8 cellular contexts compared by ENCODE assay signal in the genomic region with DNA sequence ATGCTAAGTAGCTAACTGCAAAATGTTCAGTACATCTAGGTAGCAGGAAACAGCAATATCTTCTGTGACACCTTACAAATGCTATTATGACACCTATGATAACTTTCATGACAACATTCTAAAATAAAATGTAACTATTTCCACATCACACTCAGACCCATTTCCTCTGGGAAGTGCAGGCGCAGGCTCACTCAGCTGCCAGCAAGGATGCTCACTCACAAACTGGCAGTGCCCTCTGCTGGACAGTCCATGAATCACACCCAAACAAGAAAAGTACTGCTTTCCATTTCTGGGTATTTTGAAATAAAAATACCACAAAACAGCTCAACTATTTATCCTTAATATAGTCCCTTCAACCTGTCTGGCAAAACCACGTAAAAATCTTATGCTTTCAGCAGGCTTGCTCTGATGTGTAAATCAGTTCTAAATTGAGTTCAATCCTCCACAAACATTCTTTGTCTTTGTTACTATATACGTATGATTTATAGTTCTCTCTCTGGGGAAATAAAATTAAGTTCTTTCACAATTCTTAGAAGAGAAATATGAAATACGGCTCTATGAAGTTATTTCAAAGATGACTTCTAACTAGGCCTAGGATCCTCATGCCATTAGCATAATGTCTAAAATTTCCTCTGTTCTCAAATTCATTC.
A peak's percentile ranks its signal among the peaks of the same experiment; 100 is the strongest.
DNase-seq lines count a peak whose midpoint lies in the region; ATAC-seq, FAIRE-seq and TF ChIP-seq lines count a peak whose summit lies in the region.

No MANE protein-coding gene starts in this region.

- H3K36me3 Mint-ChIP-seq in Calu3 (ENCODE audit: insufficient read depth, unreplicated experiment), result peaks cover 3% of the 10 kb centered on the region
- peaks cover 12% of the 10 kb centered on the region for H3K36me3 Mint-ChIP-seq in brain
- H3K36me3 Mint-ChIP-seq in immature natural killer cell, result no peaks in the 10 kb centered on the region

- FAIRE-seq in TTC549 (lab: Jason Lieb, UNC), result peak; percentile 73

- CTCF ChIA-PET in Calu3 (lab: Charles Lee), result interaction anchor here (0.7 to 1.1 kb wide), 4 partner anchors 319 to 1442 kb away, joined by 3 to 4 read pairs (median 3); no protein-coding TSS in a partner anchor

- H3K4me1 Mint-ChIP-seq in Calu3 (ENCODE audit: low read depth, unreplicated experiment), result peaks cover 49% of the 10 kb centered on the region
- H3K4me1 Mint-ChIP-seq in brain, result peaks cover 68% of the 10 kb centered on the region
- H3K4me1 Mint-ChIP-seq in immature natural killer cell, result peaks cover 5 to 7% of the 10 kb centered on the region in 2 donors

- no peaks in the 10 kb centered on the region for H3K9me3 Mint-ChIP-seq in Calu3 (ENCODE audit: low read depth, unreplicated experiment)
- H3K9me3 Mint-ChIP-seq in brain, result peaks cover 0 to 2% (median 0%) of the 10 kb centered on the region in 5 experiments
- H3K9me3 Mint-ChIP-seq in immature natural killer cell, result no peaks in the 10 kb centered on the region

- H3K27me3 Mint-ChIP-seq in Calu3 (ENCODE audit: unreplicated experiment) (no peaks in the 10 kb centered on the region), brain (no peaks in the 10 kb centered on the region), immature natural killer cell (ENCODE audit: low read depth in 3 of 3) (peaks cover 2 to 10% (median 4%) of the 10 kb centered on the region in 3 donors)

- H3K4me3 Mint-ChIP-seq in Calu3 (ENCODE audit: low read depth, unreplicated experiment), result no peak overlapping the region
- peak overlapping the region in 3 of 5 experiments; percentile 21 to 60 (median 48) for H3K4me3 Mint-ChIP-seq in brain
- H3K4me3 Mint-ChIP-seq in immature natural killer cell, result no peak overlapping the region

- H3K27ac Mint-ChIP-seq in Calu3 (ENCODE audit: unreplicated experiment) (peak overlapping the region; percentile 34), brain (peak overlapping the region in 4 of 5 experiments; percentile 35 to 79 (median 58)), immature natural killer cell (no peak overlapping the region)

- peak; percentile 89 for TF ChIP-seq CTCF in Calu3 (IDR thresholded peaks at IDR 0.05; ENCODE audit: unreplicated experiment)
- TF ChIP-seq CTCF in brain (conservative IDR thresholded peaks at IDR 0.05), result peak; percentile 93 to 95

- peak; percentile 56 for ATAC-seq in GM21529 (IDR thresholded peaks at IDR 0.05; ENCODE audit: unreplicated experiment)
- ATAC-seq in HG03039 (IDR thresholded peaks at IDR 0.05; ENCODE audit: unreplicated experiment), result no peak

- intact Hi-C loops in Calu3 (cut with micrococcal nuclease; ENCODE audit: unreplicated experiment), result loop anchor here (5.0 kb wide), 4 partner anchors 116 to 1441 kb away; partner anchors contain the start of gene NRP1

- no TSS peak for BruUV-seq in Calu3 (replicated peaks; lab: Mats Ljungman, UMichigan)

- peak; percentile 79 for DNase-seq in Calu3
- peak; percentile 41 for DNase-seq in NCI-H1105 treated with DMSO at 0.1 percent for 48 hours (lab: John Stamatoyannopoulos, UW)
- peak; percentile 45 to 57 (median 54) for DNase-seq in immature natural killer cell
- DNase-seq in stimulated activated CD4-positive, alpha-beta T cell treated with anti-CD3 and anti-CD28 coated beads, Interleukin-15, amount 100 ng/mL, for 1 hour (ENCODE audit: low read depth in 1 of 2, low spot score in 1 of 2), result peak; percentile 28 to 36

Comparison
In these comparisons a context has a peak if more than half of its experiments do, and no peak if none do; other contexts are left out.
1. H3K27ac Mint-ChIP-seq: peak in Calu3 (single experiment) and brain (4 of 5); none in immature natural killer cell (0 of 6).
2. H3K4me3 Mint-ChIP-seq: peak in brain (3 of 5); none in Calu3 (single experiment) and immature natural killer cell (0 of 5).
3. Peak in every context shown above with its lines, with median percentiles within 50 percentile points of each other: DNase-seq.